In the genomic region with DNA sequence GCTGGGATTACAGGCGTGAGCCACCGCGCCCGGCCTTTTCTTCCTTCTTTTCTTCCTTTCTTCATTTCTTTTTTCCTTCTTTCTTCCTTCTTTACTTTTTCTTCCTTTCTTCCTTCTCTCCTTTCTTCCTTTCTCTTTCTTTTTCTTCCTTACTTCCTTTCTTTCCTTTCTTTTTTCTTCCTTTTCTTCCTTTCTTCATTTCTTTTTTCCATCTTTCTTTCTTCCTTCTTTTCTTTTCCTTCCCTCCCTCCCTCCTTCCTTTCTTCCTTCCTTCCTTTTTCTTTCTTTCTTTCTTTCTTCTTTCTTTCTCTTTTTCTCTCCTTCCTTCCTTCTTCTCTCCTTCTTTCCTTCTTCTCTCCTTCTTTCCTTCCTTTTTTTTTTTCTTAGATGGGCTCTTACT, we compare ENCODE assay signal across 19 cellular contexts. TPM values are rescaled to one million over a fixed set of nuclear protein-coding genes. Genes with fewer than 3 reads are reported as not detected.
DNase-seq lines count a peak whose midpoint lies in the region; ATAC-seq and TF ChIP-seq lines count a peak whose summit lies in the region.
"Had no signal": no experiment of that assay in that cellular context is flagged by ENCODE, and none has a peak within 500 bp of the region (broad histone marks: within the 10 kb centered on the region; RNA-seq: fewer than 3 reads in every experiment).

No MANE protein-coding gene starts in this region.

- H3K4me1 Mint-ChIP-seq in T-helper 2 cell treated with Interferon-gamma antibody and Interleukin-4, amounts not matched to agents 5 μg/mL and 100 μg/mL, for 36 hours (ENCODE audit: low read depth), result no peaks in the 10 kb centered on the region
- H3K4me1 Mint-ChIP-seq in activated T-helper 17 cell treated with anti-CD3 and anti-CD28 coated beads, Interleukin-2, amount 50 U/mL, for 72 hours, result no peaks in the 10 kb centered on the region
- peaks cover 26% of the 10 kb centered on the region for H3K4me1 Mint-ChIP-seq in nephron progenitor cell
- H3K4me1 Mint-ChIP-seq in CD8-positive, alpha-beta T cell (ENCODE audit: low read depth), result no peaks in the 10 kb centered on the region
- H3K4me1 Mint-ChIP-seq: CD14-positive monocyte had no signal

- no peaks in the 10 kb centered on the region for H3K36me3 Mint-ChIP-seq in T-helper 2 cell treated with Interferon-gamma antibody and Interleukin-4, amounts not matched to agents 5 μg/mL and 100 μg/mL, for 36 hours (ENCODE audit: low read depth)
- H3K36me3 Mint-ChIP-seq in activated T-helper 17 cell treated with anti-CD3 and anti-CD28 coated beads, Interleukin-2, amount 50 U/mL, for 72 hours (ENCODE audit: low read depth), result no peaks in the 10 kb centered on the region
- H3K36me3 Mint-ChIP-seq in nephron progenitor cell (ENCODE audit: low read depth), result no peaks in the 10 kb centered on the region
- H3K36me3 Mint-ChIP-seq in CD8-positive, alpha-beta T cell, result no peaks in the 10 kb centered on the region
- H3K36me3 Mint-ChIP-seq: CD14-positive monocyte had no signal

- TF ChIP-seq CTCF in HEK293 (tag by site-specific recombination; IDR thresholded peaks at IDR 0.05) (no peak), nephron progenitor cell (IDR thresholded peaks at IDR 0.05) (no peak)
- TF ChIP-seq CTCF in CD8-positive, alpha-beta T cell (IDR thresholded peaks at IDR 0.05), result no peak

- H3K36me3 ChIP-seq in HEK293 (ENCODE audit: control insufficient read depth in 2 of 2, insufficient read depth in 1 of 2, low read length in 2 of 2) (no peaks in the 10 kb centered on the region), Karpas-422 (ENCODE audit: insufficient read depth, low read length) (no peaks in the 10 kb centered on the region)
- no peaks in the 10 kb centered on the region for H3K36me3 ChIP-seq in CD8-positive, alpha-beta T cell (ENCODE audit: insufficient read depth, low read length)
- H3K36me3 ChIP-seq: BE2C; BLaER1 treated with 17β-estradiol and CSF1 and Interleukin-3, amounts not matched to agents 10 nM and 100 nM; HAP-1 had no signal

- no peak overlapping the region for H3K27ac ChIP-seq in HEK293 (ENCODE audit: extremely low read depth, low read depth, low read length)
- H3K27ac ChIP-seq in CD8-positive, alpha-beta T cell (ENCODE audit: low read depth, low read length), result no peak overlapping the region
- no peak overlapping the region for H3K27ac ChIP-seq in Karpas-422 (ENCODE audit: low read length)
- H3K27ac ChIP-seq: 22Rv1; BLaER1 treated with 17β-estradiol and CSF1 and Interleukin-3, amounts not matched to agents 10 nM and 100 nM had no signal

- CTCF ChIA-PET in HEK293 (lab: Yijun Ruan, JAX), result interaction anchor here (0.6 kb wide), 1 partner anchor 29 kb away, joined by 4 read pairs; no protein-coding TSS in a partner anchor
- CTCF ChIA-PET in CD8-positive, alpha-beta T cell (lab: Charles Lee), result no interaction called here

- H3K9me2 ChIP-seq in Karpas-422 (replicated peaks; ENCODE audit: insufficient read depth, low read length), result no peaks in the 10 kb centered on the region

- H3K27me3 Mint-ChIP-seq in T-helper 2 cell treated with Interferon-gamma antibody and Interleukin-4, amounts not matched to agents 5 μg/mL and 100 μg/mL, for 36 hours (ENCODE audit: low read depth), result peaks cover 13% of the 10 kb centered on the region
- peaks cover 14% of the 10 kb centered on the region for H3K27me3 Mint-ChIP-seq in activated T-helper 17 cell treated with anti-CD3 and anti-CD28 coated beads, Interleukin-2, amount 50 U/mL, for 72 hours
- H3K27me3 Mint-ChIP-seq in nephron progenitor cell (ENCODE audit: low read depth, poor library complexity), result peaks cover 20% of the 10 kb centered on the region
- H3K27me3 Mint-ChIP-seq in CD8-positive, alpha-beta T cell (ENCODE audit: low read depth), result peaks cover 3% of the 10 kb centered on the region

- no peaks in the 10 kb centered on the region for H3K9me3 ChIP-seq in HEK293 (ENCODE audit: control insufficient read depth, insufficient read depth, low read depth, low read length)
- H3K9me3 ChIP-seq in CD8-positive, alpha-beta T cell (ENCODE audit: low read length), result no peaks in the 10 kb centered on the region
- no peaks in the 10 kb centered on the region for H3K9me3 ChIP-seq in Karpas-422 (ENCODE audit: low read length)
- H3K9me3 ChIP-seq: BE2C; BLaER1 treated with 17β-estradiol and CSF1 and Interleukin-3, amounts not matched to agents 10 nM and 100 nM; HAP-1 had no signal

- peak overlapping the region; percentile 37 for H3K27ac Mint-ChIP-seq in T-helper 2 cell treated with Interferon-gamma antibody and Interleukin-4, amounts not matched to agents 5 μg/mL and 100 μg/mL, for 36 hours
- peak overlapping the region; percentile 45 for H3K27ac Mint-ChIP-seq in activated T-helper 17 cell treated with anti-CD3 and anti-CD28 coated beads, Interleukin-2, amount 50 U/mL, for 72 hours
- peak overlapping the region; percentile 60 for H3K27ac Mint-ChIP-seq in nephron progenitor cell
- H3K27ac Mint-ChIP-seq in CD8-positive, alpha-beta T cell, result no peak overlapping the region
- H3K27ac Mint-ChIP-seq: CD4-positive, alpha-beta T cell had no signal

- H3K4me1 ChIP-seq in HEK293 (ENCODE audit: control insufficient read depth, insufficient read depth, low read length) (no peaks in the 10 kb centered on the region), Karpas-422 (ENCODE audit: low read length) (no peaks in the 10 kb centered on the region)
- no peaks in the 10 kb centered on the region for H3K4me1 ChIP-seq in CD8-positive, alpha-beta T cell (ENCODE audit: insufficient read depth, low read length)
- H3K4me1 ChIP-seq: BE2C, HAP-1 had no signal

- no peaks in the 10 kb centered on the region for H3K9me3 Mint-ChIP-seq in T-helper 2 cell treated with Interferon-gamma antibody and Interleukin-4, amounts not matched to agents 5 μg/mL and 100 μg/mL, for 36 hours
- no peaks in the 10 kb centered on the region for H3K9me3 Mint-ChIP-seq in activated T-helper 17 cell treated with anti-CD3 and anti-CD28 coated beads, Interleukin-2, amount 50 U/mL, for 72 hours
- H3K9me3 Mint-ChIP-seq in nephron progenitor cell, result no peaks in the 10 kb centered on the region
- no peaks in the 10 kb centered on the region for H3K9me3 Mint-ChIP-seq in CD8-positive, alpha-beta T cell
- H3K9me3 Mint-ChIP-seq: CD4-positive, alpha-beta T cell had no signal

- no peak overlapping the region for H3K4me2 ChIP-seq in Karpas-422 (ENCODE audit: low read depth, low read length, poor library complexity, severe bottlenecking)
- H3K4me2 ChIP-seq: BLaER1 treated with 17β-estradiol and CSF1 and Interleukin-3, amounts not matched to agents 10 nM and 100 nM had no signal

- POLR2A ChIA-PET in HEK293 (lab: Yijun Ruan, JAX), result interaction anchor here (0.6 kb wide), 1 partner anchor 46 kb away, joined by 3 read pairs; no protein-coding TSS in a partner anchor
- POLR2A ChIA-PET in CD8-positive, alpha-beta T cell (lab: Charles Lee), result no interaction called here

- no peak for DNase-seq in T-helper 2 cell treated with Interferon-gamma antibody and Interleukin-4, amounts not matched to agents 5 μg/mL and 100 μg/mL, for 36 hours (ENCODE audit: low spot score)
- DNase-seq in T-helper 2 cell, result no peak
- DNase-seq in nephron progenitor cell, result no peak
- no peak for DNase-seq in CD8-positive, alpha-beta T cell
- DNase-seq in Karpas-422, result no peak
- DNase-seq: BE2C; Calu3; CD4-positive, alpha-beta T cell; COR-L47; DMS153; DND-41; GOT3 had no signal

- H3K4me3 Mint-ChIP-seq in T-helper 2 cell treated with Interferon-gamma antibody and Interleukin-4, amounts not matched to agents 5 μg/mL and 100 μg/mL, for 36 hours, result no peak overlapping the region
- no peak overlapping the region for H3K4me3 Mint-ChIP-seq in activated T-helper 17 cell treated with anti-CD3 and anti-CD28 coated beads, Interleukin-2, amount 50 U/mL, for 72 hours
- no peak overlapping the region for H3K4me3 Mint-ChIP-seq in nephron progenitor cell
- H3K4me3 Mint-ChIP-seq in CD8-positive, alpha-beta T cell, result no peak overlapping the region
- H3K4me3 Mint-ChIP-seq: CD14-positive monocyte; CD4-positive, alpha-beta T cell had no signal

- H2AFZ ChIP-seq in Karpas-422 (ENCODE audit: low read length), result no peak overlapping the region

- intact Hi-C loops in CD8-positive, alpha-beta T cell (cut with DNase I, micrococcal nuclease), result no loop called here

- no peak for ATAC-seq in activated T-helper 17 cell treated with anti-CD3 and anti-CD28 coated beads, Interleukin-2, amount 50 U/mL, for 72 hours (replicated peaks)
- ATAC-seq in CD8-positive, alpha-beta T cell, result no peak
- no peak for ATAC-seq in GM19397 (IDR thresholded peaks at IDR 0.05; ENCODE audit: unreplicated experiment)

- H3K9ac ChIP-seq in Karpas-422 (ENCODE audit: low read length), result no peak overlapping the region
- H3K9ac ChIP-seq: BLaER1 treated with 17β-estradiol and CSF1 and Interleukin-3, amounts not matched to agents 10 nM and 100 nM had no signal

- H3K4me3 ChIP-seq in HEK293 (ENCODE audit: low read depth, low read length) (no peak overlapping the region), Karpas-422 (ENCODE audit: low read length) (no peak overlapping the region)
- H3K4me3 ChIP-seq in CD8-positive, alpha-beta T cell (ENCODE audit: low read depth, low read length), result no peak overlapping the region
- H3K4me3 ChIP-seq: BLaER1 treated with 17β-estradiol and CSF1 and Interleukin-3, amounts not matched to agents 10 nM and 100 nM; HAP-1 had no signal

- H3K27me3 ChIP-seq in CD8-positive, alpha-beta T cell (ENCODE audit: insufficient read depth, low read length), result no peaks in the 10 kb centered on the region
- H3K27me3 ChIP-seq in Karpas-422 (ENCODE audit: low read length), result no peaks in the 10 kb centered on the region
- H3K27me3 ChIP-seq: BE2C; BLaER1 treated with 17β-estradiol and CSF1 and Interleukin-3, amounts not matched to agents 10 nM and 100 nM had no signal

- no peaks in the 10 kb centered on the region for H4K20me1 ChIP-seq in Karpas-422 (ENCODE audit: insufficient read depth, low read depth, low read length)
- H4K20me1 ChIP-seq: BLaER1 treated with 17β-estradiol and CSF1 and Interleukin-3, amounts not matched to agents 10 nM and 100 nM had no signal

- H3K79me2 ChIP-seq in Karpas-422 (ENCODE audit: low read length), result no peaks in the 10 kb centered on the region

TF ChIP-seq in HEK293, 187 proteins besides CTCF, POLR2A, EP300 and RAD21:
- TF ChIP-seq ZNF366 (tag by site-specific recombination; conservative IDR thresholded peaks at IDR 0.05), result peak; percentile 99
- peak; percentile 97 for TF ChIP-seq PRDM1 (tag by site-specific recombination; IDR thresholded peaks at IDR 0.05)
- no peak for TF ChIP-seq ZNF19 (tag by site-specific recombination; IDR thresholded peaks at IDR 0.05; ENCODE audit: low read depth)

RNA-seq across cellular contexts. Expression of a gene that starts 47.0 kb away (rescaled TPM):
- 10 to 100 TPM; 12.0 to 13.8 TPM for total RNA-seq in activated T-helper 17 cell treated with anti-CD3 and anti-CD28 coated beads, Interleukin-2, amount 50 U/mL, for 72 hours
- 10 to 100 TPM; 40.3 to 41.0 TPM for total RNA-seq in CD8-positive, alpha-beta T cell
- total RNA-seq in Karpas-422 (2014; rRNA removed; shearing (Covaris generic); ENCODE audit: low replicate concordance), result 92.4 and 109 TPM in 2 replicates
